8 cellular contexts compared by ENCODE assay signal in the genomic region with DNA sequence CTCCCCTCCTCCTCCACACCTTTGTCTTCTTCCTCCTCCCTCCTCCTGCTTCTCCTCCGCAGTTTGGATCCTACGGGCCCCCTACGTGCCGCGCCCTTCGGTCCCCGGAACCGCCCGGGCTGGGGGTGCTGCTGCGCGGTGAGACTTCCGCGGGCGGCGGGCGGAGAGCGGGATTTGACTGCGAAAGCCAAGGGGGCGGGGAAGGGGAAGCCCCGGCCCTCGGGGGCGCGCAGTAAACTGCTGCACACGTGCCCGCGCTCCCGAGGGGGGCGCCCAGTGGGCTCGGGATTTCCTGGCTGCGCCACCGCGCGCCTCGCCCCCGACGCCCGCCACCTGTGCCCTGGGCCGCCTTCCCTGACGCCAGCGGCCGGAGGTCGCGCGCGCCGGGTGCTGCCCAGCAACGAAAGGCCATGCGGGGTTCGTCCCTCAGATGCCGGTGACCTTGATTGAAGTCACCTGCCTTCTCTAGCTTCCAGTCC. TPM values are rescaled to one million over a fixed set of nuclear protein-coding genes. Genes with fewer than 3 reads are reported as not detected.
DNase-seq lines count a peak whose midpoint lies in the region; ATAC-seq and TF ChIP-seq lines count a peak whose summit lies in the region.

No MANE protein-coding gene starts in this region.

- peaks cover 84% of the 10 kb centered on the region for H3K27me3 Mint-ChIP-seq in central memory CD8-positive, alpha-beta T cell
- peaks cover 39% of the 10 kb centered on the region for H3K27me3 Mint-ChIP-seq in neural progenitor cell (ENCODE audit: insufficient read depth, low read depth)

- H3K9me3 ChIP-seq in neural progenitor cell (ENCODE audit: low read depth): no peaks in the 10 kb centered on the region

- peaks cover 35% of the 10 kb centered on the region for H4K20me1 ChIP-seq in neural progenitor cell (ENCODE audit: low read depth)

- H3K9ac ChIP-seq in neural progenitor cell: no peak overlapping the region

- TF ChIP-seq CTCF in neural progenitor cell (IDR thresholded peaks at IDR 0.05): no peak

- no peaks in the 10 kb centered on the region for H3K4me1 ChIP-seq in neural progenitor cell

- peak overlapping the region; percentile 77 for H3K4me3 Mint-ChIP-seq in central memory CD8-positive, alpha-beta T cell
- peak overlapping the region; percentile 77 for H3K4me3 Mint-ChIP-seq in neural progenitor cell

- no peak overlapping the region for H3K27ac ChIP-seq in neural progenitor cell

- peaks cover 39% of the 10 kb centered on the region for H3F3A ChIP-seq in neural progenitor cell (ENCODE audit: low read depth)

- peak overlapping the region; percentile 62 for H3K27ac Mint-ChIP-seq in central memory CD8-positive, alpha-beta T cell (ENCODE audit: low read depth)
- H3K27ac Mint-ChIP-seq in neural progenitor cell: no peak overlapping the region

- peaks cover 28% of the 10 kb centered on the region for H3K4me1 Mint-ChIP-seq in central memory CD8-positive, alpha-beta T cell
- H3K4me1 Mint-ChIP-seq in neural progenitor cell: peaks cover 31% of the 10 kb centered on the region

- no peaks in the 10 kb centered on the region for H3K9me3 Mint-ChIP-seq in central memory CD8-positive, alpha-beta T cell
- H3K9me3 Mint-ChIP-seq in neural progenitor cell: peaks cover 11% of the 10 kb centered on the region

- H3K4me2 ChIP-seq in neural progenitor cell: peak overlapping the region; percentile 88

- no peaks in the 10 kb centered on the region for H3K36me3 ChIP-seq in neural progenitor cell

- H3K4me3 ChIP-seq in neural progenitor cell: peak overlapping the region; percentile 68

- no peak for ATAC-seq in central memory CD8-positive, alpha-beta T cell (replicated peaks; ENCODE audit: extremely low read depth, poor library complexity, severe bottlenecking)
- no peak for ATAC-seq in GM21619 (IDR thresholded peaks at IDR 0.05; ENCODE audit: unreplicated experiment)

- H3K27me3 ChIP-seq in neural progenitor cell: peaks cover 95% of the 10 kb centered on the region

- peak overlapping the region; percentile 99 for H2AFZ ChIP-seq in neural progenitor cell (replicated peaks)

- H3K79me2 ChIP-seq in neural progenitor cell (ENCODE audit: low read depth): no peaks in the 10 kb centered on the region

- peaks cover 25% of the 10 kb centered on the region for H3K36me3 Mint-ChIP-seq in central memory CD8-positive, alpha-beta T cell (ENCODE audit: insufficient read depth)
- no peaks in the 10 kb centered on the region for H3K36me3 Mint-ChIP-seq in neural progenitor cell

- peak; percentile 11 for DNase-seq in NCI-H2227 (lab: John Stamatoyannopoulos, UW; ENCODE audit: unreplicated experiment)
- no peak for DNase-seq in NCI-H2227 treated with DMSO at 0.1 percent for 48 hours (lab: John Stamatoyannopoulos, UW)
- peak; percentile 3 for DNase-seq in NCI-H128 (lab: John Stamatoyannopoulos, UW; ENCODE audit: unreplicated experiment)
- DNase-seq in central memory CD8-positive, alpha-beta T cell (ENCODE audit: low spot score in 2 of 2): no peak
- DNase-seq in neural progenitor cell (ENCODE audit: low spot score): peak; percentile 70
- DNase-seq in OCI-M1 (lab: John Stamatoyannopoulos, UW): no peak
- DNase-seq in NK-92 (lab: John Stamatoyannopoulos, UW; ENCODE audit: unreplicated experiment): no peak

RNA-seq across cellular contexts. Expression of a gene that starts 3.3 kb away (rescaled TPM):
- total RNA-seq in neural progenitor cell (ENCODE audit: low replicate concordance): 0.40 TPM in 1 of 2 replicates, not detected in the other

Comparison
In these comparisons a context has a peak if more than half of its experiments do, and no peak if none do; other contexts are left out.
1. DNase-seq: peak in NCI-H2227 (single experiment), NCI-H128 (single experiment) and neural progenitor cell (single experiment); none in NCI-H2227 treated with DMSO at 0.1 percent for 48 hours (single experiment), central memory CD8-positive, alpha-beta T cell (0 of 2), OCI-M1 (single experiment) and NK-92 (single experiment).